Comparison of ENCODE assay signal across 22 cellular contexts in genomic region chr19:43616954-43617353, GRCh38. TPM values are rescaled to one million over a fixed set of nuclear protein-coding genes. Genes with fewer than 3 reads are reported as not detected.
"Had no signal": no experiment of that assay in that cellular context is flagged by ENCODE, and none has a peak within 500 bp of the region (broad histone marks: within the 10 kb centered on the region; RNA-seq: fewer than 3 reads in every experiment).

No MANE protein-coding gene starts in this region.

- H3K9me3 ChIP-seq: left lung, psoas muscle, right lobe of liver, upper lobe of left lung had no signal

- H3K27ac Mint-ChIP-seq: activated CD4-positive, alpha-beta T cell treated with anti-CD3 and anti-CD28 coated beads, Interleukin-2, amount 10 ng/mL, durations not matched to agents 7 days and 5 days; stimulated activated naive CD8-positive, alpha-beta T cell treated with anti-CD3 and anti-CD28 coated beads, Interleukin-15, Interleukin-2, amounts not matched to agents 100 ng/mL and 50 ng/mL, for 24 hours had no signal

- H3K4me3 ChIP-seq: left lung, psoas muscle, right lobe of liver, smooth muscle cell, upper lobe of left lung had no signal

- H3K9me3 Mint-ChIP-seq: activated CD4-positive, alpha-beta T cell treated with anti-CD3 and anti-CD28 coated beads, Interleukin-2, amount 10 ng/mL, durations not matched to agents 7 days and 5 days; central memory CD8-positive, alpha-beta T cell; stimulated activated naive CD8-positive, alpha-beta T cell treated with anti-CD3 and anti-CD28 coated beads, Interleukin-15, Interleukin-2, amounts not matched to agents 100 ng/mL and 50 ng/mL, for 24 hours had no signal

- ATAC-seq: left lung, psoas muscle, right lobe of liver had no signal

- H3K36me3 ChIP-seq: brain microvascular endothelial cell had no signal

- DNase-seq: activated CD4-positive, alpha-beta T cell treated with anti-CD3 and anti-CD28 coated beads, Interleukin-2, amount 10 ng/mL, durations not matched to agents 7 days and 5 days; activated naive CD4-positive, alpha-beta T cell treated with anti-CD3 and anti-CD28 coated beads, Interleukin-2, amount 50 U/mL, for 16 hours; amygdala; brain microvascular endothelial cell; cortex of kidney; effector CD8-positive, alpha-beta T cell; foreskin fibroblast; hippocampal formation; kidney; left lung; mammary epithelial cell; occipital lobe; psoas muscle; right lobe of liver; stimulated activated CD4-positive, alpha-beta T cell treated with anti-CD3 and anti-CD28 coated beads, Interleukin-4, amount 100 ng/mL, for 4 hours; stimulated activated CD8-positive, alpha-beta memory T cell treated with anti-CD3 and anti-CD28 coated beads, Interleukin-4, amount 100 ng/mL, for 48 hours; SW 1271; upper lobe of left lung had no signal

- H3K4me3 Mint-ChIP-seq: activated CD4-positive, alpha-beta T cell treated with anti-CD3 and anti-CD28 coated beads, Interleukin-2, amount 10 ng/mL, durations not matched to agents 7 days and 5 days; central memory CD8-positive, alpha-beta T cell; stimulated activated naive CD8-positive, alpha-beta T cell treated with anti-CD3 and anti-CD28 coated beads, Interleukin-15, Interleukin-2, amounts not matched to agents 100 ng/mL and 50 ng/mL, for 24 hours had no signal

- H3K4me1 ChIP-seq: psoas muscle had no signal

- H3K4me2 ChIP-seq: smooth muscle cell had no signal

- H3K27me3 Mint-ChIP-seq: activated CD4-positive, alpha-beta T cell treated with anti-CD3 and anti-CD28 coated beads, Interleukin-2, amount 10 ng/mL, durations not matched to agents 7 days and 5 days; central memory CD8-positive, alpha-beta T cell; stimulated activated naive CD8-positive, alpha-beta T cell treated with anti-CD3 and anti-CD28 coated beads, Interleukin-15, Interleukin-2, amounts not matched to agents 100 ng/mL and 50 ng/mL, for 24 hours had no signal

- H3K27me3 ChIP-seq: brain microvascular endothelial cell, left lung, right lobe of liver, upper lobe of left lung had no signal

- H3K27ac ChIP-seq: brain microvascular endothelial cell, left lung, psoas muscle, right lobe of liver, upper lobe of left lung had no signal

RNA-seq across cellular contexts. Expression of gene SRRM5, which starts 5.1 kb away (rescaled TPM):
- total RNA-seq: occipital lobe, temporal lobe had no signal
- polyA plus RNA-seq: smooth muscle cell had no signal
